In genomic region chr10:119139464-119140067, GRCh38 we compare ENCODE assay signal across 8 cellular contexts. TPM values are rescaled to one million over a fixed set of nuclear protein-coding genes. Genes with fewer than 3 reads are reported as not detected.
DNase-seq lines count a peak whose midpoint lies in the region; ATAC-seq and TF ChIP-seq lines count a peak whose summit lies in the region.

No MANE protein-coding gene starts in this region.

- H3K4me3 ChIP-seq in Panc1 (ENCODE audit: low read depth in 2 of 2, low read length in 2 of 2), result no peak overlapping the region
- no peak overlapping the region for H3K4me3 ChIP-seq in left ventricle myocardium inferior

- ATAC-seq in Right ventricle myocardium inferior (peak; percentile 55), Panc1 (peak; percentile 89), HG03280 (IDR thresholded peaks at IDR 0.05; ENCODE audit: unreplicated experiment) (no peak), HG03159 (IDR thresholded peaks at IDR 0.05; ENCODE audit: unreplicated experiment) (no peak)

- BruUV-seq in Panc1 (replicated peaks; lab: Mats Ljungman, UMichigan), result no TSS peak

- H3K36me3 ChIP-seq in Panc1 (ENCODE audit: control insufficient read depth, insufficient read depth, low read length) (no peaks in the 10 kb centered on the region), left ventricle myocardium inferior (peaks cover 25% of the 10 kb centered on the region)

- TF ChIP-seq CTCF in Panc1 (IDR thresholded peaks at IDR 0.05) (peak; percentile 93), left ventricle myocardium inferior (IDR thresholded peaks at IDR 0.05; ENCODE audit: borderline replicate concordance) (peak; percentile 48)

- POLR2A ChIA-PET in Panc1 (lab: Charles Lee), result no interaction called here

- CTCF ChIA-PET in Panc1 (lab: Charles Lee), result interaction anchor here (0.6 to 1.2 kb wide), 2 partner anchors 64 to 350 kb away, joined by 3 to 4 read pairs; no protein-coding TSS in a partner anchor

- in situ Hi-C loops in Panc1 (cut with HindIII; ENCODE audit: low pct_unique_long_range_greater_than_20kb, low sequenced_read_pairs), result no loop called here

- H3K27me3 ChIP-seq in Panc1 (ENCODE audit: control insufficient read depth, insufficient read depth, low read length) (no peaks in the 10 kb centered on the region), left ventricle myocardium inferior (ENCODE audit: low read depth) (no peaks in the 10 kb centered on the region)

- H3K4me1 ChIP-seq in Panc1 (ENCODE audit: control insufficient read depth, insufficient read depth, low read length) (no peaks in the 10 kb centered on the region), left ventricle myocardium inferior (peaks cover 7% of the 10 kb centered on the region)

- H3K9me3 ChIP-seq in Panc1 (ENCODE audit: control insufficient read depth, insufficient read depth, low read depth, low read length) (no peaks in the 10 kb centered on the region), left ventricle myocardium inferior (replicated peaks) (no peaks in the 10 kb centered on the region)

- intact Hi-C loops in Right ventricle myocardium inferior (cut with DNase I), result no loop called here
- intact Hi-C loops in cardiac septum (cut with DNase I), result no loop called here
- intact Hi-C loops in Panc1 (cut with micrococcal nuclease; ENCODE audit: unreplicated experiment), result no loop called here
- intact Hi-C loops in left ventricle myocardium inferior (cut with micrococcal nuclease), result no loop called here

- no peak for DNase-seq in Right ventricle myocardium inferior (ENCODE audit: missing footprints)
- DNase-seq in cardiac septum (ENCODE audit: low spot score), result no peak
- DNase-seq in Panc1 (ENCODE audit: low read depth, low spot score), result peak; percentile 35
- peak; percentile 81 for DNase-seq in activated effector memory CD4-positive, alpha-beta T cell treated with anti-CD3 and anti-CD28 coated beads, Interleukin-2, amount 50 U/mL, for 16 hours
- DNase-seq in left ventricle myocardium inferior, result peak; percentile 35
- DNase-seq in stimulated activated CD4-positive, alpha-beta T cell treated with anti-CD3 and anti-CD28 coated beads, Interleukin-1b, Interleukin-23, amount 100 ng/mL, for 48 hours, result peak; percentile 28

- H3K27ac ChIP-seq in Panc1 (ENCODE audit: low read length), result no peak overlapping the region
- H3K27ac ChIP-seq in left ventricle myocardium inferior (replicated peaks), result no peak overlapping the region

RNA-seq across cellular contexts. Expression of gene SFXN4, which starts 25.9 kb away (rescaled TPM):
- 42.0 TPM for total RNA-seq in Right ventricle myocardium inferior
- total RNA-seq in cardiac septum, result 44.0 TPM
- total RNA-seq in Panc1 (2021; ENCODE audit: unreplicated experiment), result 67.0 TPM
- 56.5 TPM for polyA plus RNA-seq in Panc1 (2012; ENCODE audit: insufficient read length)
- 52.7 TPM for total RNA-seq in left ventricle myocardium inferior

RNA-seq across cellular contexts. Expression of gene DENND10, which starts 35.7 kb away (rescaled TPM):
- 20.2 TPM for total RNA-seq in Right ventricle myocardium inferior
- 22.2 TPM for total RNA-seq in cardiac septum
- total RNA-seq in Panc1 (2021; ENCODE audit: unreplicated experiment), result 72.8 TPM
- 70.6 TPM for polyA plus RNA-seq in Panc1 (2012; ENCODE audit: insufficient read length)
- total RNA-seq in left ventricle myocardium inferior, result 18.3 TPM

RNA-seq across cellular contexts. Expression of gene PRDX3, which starts 39.0 kb away (rescaled TPM):
- total RNA-seq in Right ventricle myocardium inferior (285 TPM), cardiac septum (220 TPM), Panc1 (2021; ENCODE audit: unreplicated experiment) (235 TPM), left ventricle myocardium inferior (301 TPM)
- 145 TPM for polyA plus RNA-seq in Panc1 (2012; ENCODE audit: insufficient read length)

RNA-seq across cellular contexts. Expression of gene EIF3A, which starts 58.9 kb away (rescaled TPM):
- 88.7 TPM for total RNA-seq in Right ventricle myocardium inferior
- 133 TPM for total RNA-seq in cardiac septum
- 214 TPM for total RNA-seq in Panc1 (2021; ENCODE audit: unreplicated experiment)
- polyA plus RNA-seq in Panc1 (2012; ENCODE audit: insufficient read length), result 181 TPM
- 103 TPM for total RNA-seq in left ventricle myocardium inferior

Comparison
In these comparisons a context has a peak if more than half of its experiments do, and no peak if none do; other contexts are left out.
1. DNase-seq: peak in Panc1 (single experiment), activated effector memory CD4-positive, alpha-beta T cell treated with anti-CD3 and anti-CD28 coated beads, Interleukin-2, amount 50 U/mL, for 16 hours (single experiment), left ventricle myocardium inferior (single experiment) and stimulated activated CD4-positive, alpha-beta T cell treated with anti-CD3 and anti-CD28 coated beads, Interleukin-1b, Interleukin-23, amount 100 ng/mL, for 48 hours (single experiment); none in Right ventricle myocardium inferior (single experiment) and cardiac septum (single experiment).
2. ATAC-seq: peak in Right ventricle myocardium inferior (single experiment) and Panc1 (single experiment); none in HG03280 (single experiment) and HG03159 (single experiment).